ENCODE assay signal across 17 cellular contexts in the genomic region with DNA sequence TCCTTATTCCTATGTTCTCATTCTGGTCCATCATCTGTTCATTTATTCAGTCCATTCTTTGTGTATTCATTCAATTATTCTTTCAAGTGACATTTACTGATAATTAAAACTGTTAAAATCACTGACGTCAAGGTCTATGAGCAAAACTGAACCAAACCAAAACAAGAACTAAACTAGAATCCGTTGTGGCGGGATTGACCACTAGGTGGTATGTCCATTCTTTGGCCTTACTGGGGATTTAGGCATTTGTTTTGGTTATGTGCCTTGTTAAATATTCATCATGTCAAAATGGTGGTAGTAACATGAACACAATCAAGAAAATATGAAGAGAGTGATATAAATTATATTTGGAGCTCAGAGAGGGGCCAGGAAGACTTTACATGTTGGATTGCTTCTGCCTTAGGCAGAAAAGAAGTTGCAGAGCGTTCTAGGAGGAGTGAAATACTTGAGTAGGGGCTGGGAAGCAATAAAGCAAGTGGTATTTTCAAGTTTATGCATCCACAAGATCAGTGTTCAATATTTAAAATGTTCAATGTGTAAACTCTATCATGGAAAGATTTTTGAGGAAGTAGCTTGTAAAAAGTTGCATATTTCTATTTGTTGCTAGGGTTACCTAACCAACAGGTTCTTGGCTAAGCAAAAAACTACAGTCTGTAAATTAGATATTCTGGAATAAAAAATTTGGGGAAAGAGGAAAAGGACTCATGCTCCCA.
A peak's percentile ranks its signal among the peaks of the same experiment; 100 is the strongest.
DNase-seq lines count a peak whose midpoint lies in the region; ATAC-seq, FAIRE-seq and TF ChIP-seq lines count a peak whose summit lies in the region.
"Had no signal": no experiment of that assay in that cellular context is flagged by ENCODE, and none has a peak within 500 bp of the region (broad histone marks: within the 10 kb centered on the region; RNA-seq: fewer than 3 reads in every experiment).

No MANE protein-coding gene starts in this region.

- H3K36me3 ChIP-seq in heart left ventricle, result no peaks in the 10 kb centered on the region
- H3K36me3 ChIP-seq: gastroesophageal sphincter had no signal

- no peak overlapping the region for H3K4me3 Mint-ChIP-seq in stimulated activated memory B cell treated with anti-CD40 and anti-IgM and Interleukin-4, amounts not matched to agents 10 μg/mL and 1 μg/mL and 100 μg/mL, for 72 hours
- H3K4me3 Mint-ChIP-seq: activated CD4-positive, alpha-beta T cell treated with anti-CD3 and anti-CD28 coated beads, Interleukin-2, amount 10 ng/mL, durations not matched to agents 24 days and 14 days had no signal

- no peak for FAIRE-seq in D721Med (lab: Jason Lieb, UNC)

- peaks cover 0 to 49% (median 24%) of the 10 kb centered on the region in 12 donors for H3K4me1 ChIP-seq in heart left ventricle
- H3K4me1 ChIP-seq: gastroesophageal sphincter, parathyroid adenoma had no signal

- peak; percentile 56 for ATAC-seq in SK-N-SH treated with all-trans-retinoic acid at 6 μM for 48 hours
- ATAC-seq in stimulated activated memory B cell treated with anti-CD40 and anti-IgM and Interleukin-4, amounts not matched to agents 10 μg/mL and 1 μg/mL and 100 μg/mL, for 72 hours, result no peak
- ATAC-seq in heart left ventricle, result no peak
- ATAC-seq: gastroesophageal sphincter had no signal

- H3K9me3 Mint-ChIP-seq in stimulated activated memory B cell treated with anti-CD40 and anti-IgM and Interleukin-4, amounts not matched to agents 10 μg/mL and 1 μg/mL and 100 μg/mL, for 72 hours, result no peaks in the 10 kb centered on the region
- H3K9me3 Mint-ChIP-seq: activated CD4-positive, alpha-beta T cell treated with anti-CD3 and anti-CD28 coated beads, Interleukin-2, amount 10 ng/mL, durations not matched to agents 24 days and 14 days had no signal

- intact Hi-C loops in heart left ventricle (cut with DNase I), result loop anchor here in 3 of 10 donors (10.0 kb wide), 3 partner anchors 459 to 689 kb away; no protein-coding TSS in a partner anchor

- peak overlapping the region; percentile 26 for H3K27ac Mint-ChIP-seq in stimulated activated memory B cell treated with anti-CD40 and anti-IgM and Interleukin-4, amounts not matched to agents 10 μg/mL and 1 μg/mL and 100 μg/mL, for 72 hours
- H3K27ac Mint-ChIP-seq: activated CD4-positive, alpha-beta T cell treated with anti-CD3 and anti-CD28 coated beads, Interleukin-2, amount 10 ng/mL, durations not matched to agents 24 days and 14 days had no signal

- DNase-seq in DMS53 (lab: John Stamatoyannopoulos, UW) (peak; percentile 2), DMS53 treated with DMSO at 0.1 percent for 48 hours (lab: John Stamatoyannopoulos, UW; ENCODE audit: unreplicated experiment) (no peak), fibroblast of pulmonary artery (ENCODE audit: low read depth) (peak; percentile 33), heart left ventricle (no peak), NCI-H526 treated with DMSO at 0.1 percent for 48 hours (lab: John Stamatoyannopoulos, UW) (no peak), D721Med (ENCODE audit: insufficient read length, low spot score) (no peak)
- DNase-seq: activated CD4-positive, alpha-beta T cell treated with anti-CD3 and anti-CD28 coated beads, Interleukin-2, amount 10 ng/mL, durations not matched to agents 24 days and 14 days; activated gamma-delta T cell treated with Interleukin-2 at 50 U/mL for 16 hours; DND-41; left ventricle myocardium superior; NCI-H524 treated with DMSO at 0.1 percent for 48 hours; stimulated activated CD4-positive, alpha-beta T cell treated with anti-CD3 and anti-CD28 coated beads, Interleukin-4, amount 100 ng/mL, for 4 hours had no signal

- H3K9me3 ChIP-seq in heart left ventricle, result no peaks in the 10 kb centered on the region
- H3K9me3 ChIP-seq: gastroesophageal sphincter had no signal

- H3K4me1 Mint-ChIP-seq in stimulated activated memory B cell treated with anti-CD40 and anti-IgM and Interleukin-4, amounts not matched to agents 10 μg/mL and 1 μg/mL and 100 μg/mL, for 72 hours, result peaks cover 30% of the 10 kb centered on the region

- no peaks in the 10 kb centered on the region for H3K36me3 Mint-ChIP-seq in stimulated activated memory B cell treated with anti-CD40 and anti-IgM and Interleukin-4, amounts not matched to agents 10 μg/mL and 1 μg/mL and 100 μg/mL, for 72 hours

- no peaks in the 10 kb centered on the region for H3K27me3 Mint-ChIP-seq in stimulated activated memory B cell treated with anti-CD40 and anti-IgM and Interleukin-4, amounts not matched to agents 10 μg/mL and 1 μg/mL and 100 μg/mL, for 72 hours

- WGBS in heart left ventricle, 4 donors, result 82 to 86% (median 86%) methylated on average over 4 of the region's 4 CpGs

- TF ChIP-seq POLR2A in heart left ventricle (IDR thresholded peaks at IDR 0.05), result no peak

- H3K4me3 ChIP-seq in fibroblast of pulmonary artery (replicated peaks; ENCODE audit: low read depth, low read length) (no peak overlapping the region), heart left ventricle (no peak overlapping the region)
- H3K4me3 ChIP-seq: gastroesophageal sphincter had no signal

- H3K27ac ChIP-seq in heart left ventricle, result peak overlapping the region in 6 of 12 donors; percentile 1 to 51 (median 36)
- H3K27ac ChIP-seq: 22Rv1, gastroesophageal sphincter, parathyroid adenoma had no signal

- peak; percentile 30 for TF ChIP-seq CTCF in fibroblast of pulmonary artery (IDR thresholded peaks at IDR 0.05; ENCODE audit: low read length, missing control alignments)
- peak in 2 of 12 donors; percentile 8 to 15 for TF ChIP-seq CTCF in heart left ventricle (IDR thresholded peaks at IDR 0.05)
- TF ChIP-seq CTCF in D721Med (IDR thresholded peaks at IDR 0.05; ENCODE audit: insufficient read depth, missing control alignments), result no peak

- no peaks in the 10 kb centered on the region for H3K27me3 ChIP-seq in heart left ventricle
- H3K27me3 ChIP-seq: gastroesophageal sphincter had no signal

TF ChIP-seq in SK-N-SH treated with all-trans-retinoic acid at 6 μM for 48 hours, 23 proteins besides CTCF, POLR2A, EP300 and RAD21:
- TF ChIP-seq CSDC2 (CRISPR knock-in tag; IDR thresholded peaks at IDR 0.05) (no peak), GLIS3 (CRISPR knock-in tag; IDR thresholded peaks at IDR 0.05) (no peak)

Comparison
In these comparisons a context has a peak if more than half of its experiments do, and no peak if none do; other contexts are left out.
1. DNase-seq: peak in DMS53 (single experiment) and fibroblast of pulmonary artery (single experiment); none in DMS53 treated with DMSO at 0.1 percent for 48 hours (single experiment), heart left ventricle (0 of 5), NCI-H526 treated with DMSO at 0.1 percent for 48 hours (single experiment) and D721Med (single experiment).